Comparison of ENCODE assay signal across 10 cellular contexts in the genomic region with DNA sequence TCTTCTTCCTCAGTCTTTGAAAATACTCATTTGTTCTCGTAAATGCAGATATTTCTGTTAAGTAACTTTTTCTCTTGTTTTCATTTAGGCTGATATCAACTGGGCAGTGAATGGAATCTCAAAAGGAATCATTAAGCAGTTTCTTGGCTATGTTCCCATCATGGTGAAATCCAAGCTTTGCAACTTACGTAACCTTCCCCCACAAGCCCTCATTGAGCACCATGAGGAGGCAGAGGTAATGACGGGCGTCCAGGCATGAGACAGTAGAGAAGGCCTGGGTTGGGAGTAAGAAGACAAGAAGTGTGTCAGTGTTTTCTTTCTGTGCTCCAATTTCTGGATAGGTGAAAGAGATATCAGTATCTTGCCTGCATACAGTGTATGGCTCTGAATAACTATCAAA. TPM values are rescaled to one million over a fixed set of nuclear protein-coding genes. Genes with fewer than 3 reads are reported as not detected.
DNase-seq lines count a peak whose midpoint lies in the region; ATAC-seq and TF ChIP-seq lines count a peak whose summit lies in the region.
"Had no signal": no experiment of that assay in that cellular context is flagged by ENCODE, and none has a peak within 500 bp of the region (broad histone marks: within the 10 kb centered on the region; RNA-seq: fewer than 3 reads in every experiment).

No MANE protein-coding gene starts in this region.

- H3K4me3 ChIP-seq in adrenal gland (no peak overlapping the region), kidney epithelial cell (ENCODE audit: low read depth, low read length) (no peak overlapping the region), upper lobe of right lung (no peak overlapping the region), coronary artery (no peak overlapping the region)

- H3K27ac ChIP-seq in adrenal gland, result peak overlapping the region in 1 of 5 donors; percentile 5
- H3K27ac ChIP-seq in upper lobe of right lung, result peak overlapping the region; percentile 31
- no peak overlapping the region for H3K27ac ChIP-seq in coronary artery

- H3K36me3 ChIP-seq in adrenal gland (replicated peaks in 1 of 2) (peaks cover 0 to 41% of the 10 kb centered on the region in 2 donors), kidney epithelial cell (ENCODE audit: control insufficient read depth, insufficient read depth, low read length) (no peaks in the 10 kb centered on the region), upper lobe of right lung (peaks cover 62% of the 10 kb centered on the region)

- 56 to 70% (median 61%) methylated on average over 4 of the region's 4 CpGs for WGBS in adrenal gland, 4 donors

- intact Hi-C loops in left cardiac atrium (cut with DNase I), result loop anchor here in 1 of 2 donors (10.0 kb wide), 1 partner anchor 63 kb away; the partner anchor contains the start of gene TTL
- intact Hi-C loops in left ventricle myocardium superior (cut with micrococcal nuclease), result no loop called here
- intact Hi-C loops in adrenal gland (cut with DNase I), result no loop called here
- intact Hi-C loops in upper lobe of right lung (cut with DNase I), result no loop called here

- no peaks in the 10 kb centered on the region for H3K9me3 ChIP-seq in adrenal gland (replicated peaks in 1 of 3)
- H3K9me3 ChIP-seq in upper lobe of right lung, result no peaks in the 10 kb centered on the region

- ATAC-seq in left cardiac atrium (peak; percentile 49 to 82), left ventricle myocardium superior (no peak), upper lobe of right lung (peak; percentile 80), GM19455 (IDR thresholded peaks at IDR 0.05; ENCODE audit: unreplicated experiment) (no peak)

- H3K27me3 ChIP-seq in adrenal gland (no peaks in the 10 kb centered on the region), kidney epithelial cell (ENCODE audit: control insufficient read depth, insufficient read depth, low read length) (no peaks in the 10 kb centered on the region), upper lobe of right lung (no peaks in the 10 kb centered on the region)

- TF ChIP-seq CTCF in adrenal gland (IDR thresholded peaks at IDR 0.05) (no peak), kidney epithelial cell (IDR thresholded peaks at IDR 0.05; ENCODE audit: insufficient read depth, low read length, poor library complexity, severe bottlenecking) (no peak), upper lobe of right lung (IDR thresholded peaks at IDR 0.05) (no peak), coronary artery (IDR thresholded peaks at IDR 0.05) (no peak)

- no peak for DNase-seq in left cardiac atrium
- no peak for DNase-seq in left ventricle myocardium superior
- peak in 6 of 7 donors; percentile 38 to 70 (median 48) for DNase-seq in adrenal gland
- DNase-seq in kidney epithelial cell (ENCODE audit: low read depth), result peak; percentile 80
- no peak for DNase-seq in upper lobe of right lung
- no peak for DNase-seq in GDM1 (lab: John Stamatoyannopoulos, UW)
- no peak for DNase-seq in coronary artery (ENCODE audit: low spot score)
- DNase-seq: hippocampal formation, small intestine had no signal

- H3K4me1 ChIP-seq in adrenal gland (replicated peaks in 1 of 2) (peaks cover 4 to 15% of the 10 kb centered on the region in 2 donors), upper lobe of right lung (peaks cover 29% of the 10 kb centered on the region)

- TF ChIP-seq POLR2A in adrenal gland (IDR thresholded peaks at IDR 0.05), result no peak

RNA-seq across cellular contexts. Expression of gene POLR1B, which starts 5.1 kb away (rescaled TPM):
- total RNA-seq in left cardiac atrium, result 10 to 100 TPM in 1 of 2 donors, 1 to 10 TPM in 1; 9.4 to 16.0 TPM
- total RNA-seq in left ventricle myocardium superior, result 12.2 TPM
- total RNA-seq in adrenal gland, result 10 to 100 TPM; 10.7 to 30.3 (median 20.6) TPM
- polyA plus RNA-seq in adrenal gland, result 10 to 100 TPM in 1 of 3 donors, 1 to 10 TPM in 2; 4.2 to 21.6 (median 6.8) TPM
- 20.8 and 20.9 TPM in 2 replicates for total RNA-seq in kidney epithelial cell
- total RNA-seq in upper lobe of right lung, result 22.1 TPM

RNA-seq across cellular contexts. Expression of gene CHCHD5, which starts 37.1 kb away (rescaled TPM):
- total RNA-seq in left cardiac atrium (10 to 100 TPM; 21.7 to 24.0 TPM), left ventricle myocardium superior (24.8 TPM), adrenal gland (10 to 100 TPM; 19.1 to 56.5 (median 35.9) TPM), kidney epithelial cell (33.5 and 36.5 TPM in 2 replicates), upper lobe of right lung (23.9 TPM)
- polyA plus RNA-seq in adrenal gland, result 10 to 100 TPM in 2 of 3 donors, 1 to 10 TPM in 1; 8.9 to 34.3 (median 29.9) TPM

Comparison
In these comparisons a context has a peak if more than half of its experiments do, and no peak if none do; other contexts are left out.
1. ATAC-seq: peak in left cardiac atrium (2 of 2) and upper lobe of right lung (single experiment); none in left ventricle myocardium superior (single experiment) and GM19455 (single experiment).
2. DNase-seq: peak in adrenal gland (6 of 7) and kidney epithelial cell (single experiment); none in left cardiac atrium (single experiment), left ventricle myocardium superior (single experiment), upper lobe of right lung (single experiment), GDM1 (single experiment) and coronary artery (single experiment).